Comparison of ENCODE assay signal across 20 cellular contexts in the genomic region with DNA sequence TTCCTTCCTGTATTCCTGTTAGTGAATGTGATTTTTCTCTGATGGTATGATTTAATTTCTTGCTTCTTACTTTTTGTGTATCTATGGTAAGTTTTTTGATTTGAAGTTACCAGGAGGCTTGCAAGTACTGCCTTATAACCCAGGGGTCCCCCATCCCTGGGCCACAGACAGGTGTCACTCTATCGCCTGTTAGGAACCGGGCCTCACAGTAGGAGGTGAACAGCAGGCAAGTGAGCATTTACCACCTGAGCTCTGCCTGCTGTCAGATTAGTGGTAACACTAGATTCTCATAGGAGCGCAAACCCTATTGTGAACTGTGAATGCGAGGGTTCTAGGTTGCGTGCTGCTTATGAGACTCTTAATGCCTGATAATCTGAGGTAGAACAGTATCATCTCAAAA.
DNase-seq lines count a peak whose midpoint lies in the region; ATAC-seq, FAIRE-seq and TF ChIP-seq lines count a peak whose summit lies in the region.
"Had no signal": no experiment of that assay in that cellular context is flagged by ENCODE, and none has a peak within 500 bp of the region (broad histone marks: within the 10 kb centered on the region; RNA-seq: fewer than 3 reads in every experiment).

No MANE protein-coding gene starts in this region.

- H3K36me3 ChIP-seq in GM23338 (ENCODE audit: insufficient read depth), result no peaks in the 10 kb centered on the region
- no peaks in the 10 kb centered on the region for H3K36me3 ChIP-seq in H7 (replicated peaks; ENCODE audit: control insufficient read depth, insufficient read depth, low read length)
- H3K36me3 ChIP-seq in endodermal cell (ENCODE audit: control insufficient read depth, insufficient read depth, low read length), result peaks cover 15% of the 10 kb centered on the region

- DNase-seq in GM23338 (ENCODE audit: low spot score) (peak; percentile 17), H7 (peak; percentile 11), NCI-H69 (lab: John Stamatoyannopoulos, UW) (peak; percentile 20), endodermal cell (peak; percentile 60), KG1 (lab: John Stamatoyannopoulos, UW) (no peak), HK-2 (ENCODE audit: unreplicated experiment) (no peak), GM12891 (ENCODE audit: insufficient read length, low spot score) (no peak)
- DNase-seq: ACHN; BE2C; C1 segment of cervical spinal cord; Caco-2; CD4-positive, alpha-beta T cell; DMS153; DMS79; GF-D8; Karpas-422 had no signal

- H3K9me3 ChIP-seq in endodermal cell (ENCODE audit: control insufficient read depth, low read length), result peaks cover 36% of the 10 kb centered on the region
- H3K9me3 ChIP-seq: BE2C, Caco-2 had no signal

- H3K9me2 ChIP-seq in GM23338 (ENCODE audit: insufficient read depth), result 0 out of 2 replicates have a peak, but pooled peaks cover 4% of the 10 kb centered on the region

- no peak overlapping the region for H2AFZ ChIP-seq in GM23338

- 78 to 90% methylated on average over 3 to 5 of the region's 5 CpGs for WGBS in endodermal cell (ENCODE audit: insufficient coverage in 1 of 2, insufficient read length in 1 of 2), 2 experiments

- H3K79me2 ChIP-seq in GM23338 (replicated peaks; ENCODE audit: insufficient read depth), result peaks cover 3% of the 10 kb centered on the region; the same call in 1 of the 2 replicates

- no peak overlapping the region for H3K4me2 ChIP-seq in GM23338

- no peak for FAIRE-seq in GM12891 (lab: Jason Lieb, UNC)
- FAIRE-seq: A204.1, D721Med, H54 had no signal

- no peaks in the 10 kb centered on the region for H4K20me1 ChIP-seq in GM23338 (replicated peaks; ENCODE audit: insufficient read depth)

- H3K36me3 Mint-ChIP-seq in GM23338 (ENCODE audit: low read depth) (peaks cover 26% of the 10 kb centered on the region), endodermal cell (ENCODE audit: low read depth) (peaks cover 51% of the 10 kb centered on the region)

- H3K27ac Mint-ChIP-seq in GM23338, result no peak overlapping the region
- H3K27ac Mint-ChIP-seq in endodermal cell, result no peak overlapping the region
- H3K27ac Mint-ChIP-seq: CD4-positive, alpha-beta T cell had no signal

- TF ChIP-seq CTCF in GM23338 (conservative IDR thresholded peaks at IDR 0.05; ENCODE audit: low read depth in 2 of 2) (peak; percentile 15 to 41; a peak in 2 of 4 replicates), endodermal cell (conservative IDR thresholded peaks at IDR 0.05) (peak; percentile 34)

- no peaks in the 10 kb centered on the region for H3K27me3 ChIP-seq in GM23338 (ENCODE audit: insufficient read depth)
- no peaks in the 10 kb centered on the region for H3K27me3 ChIP-seq in H7 (ENCODE audit: control insufficient read depth, insufficient read depth, low read length)
- H3K27me3 ChIP-seq in endodermal cell (ENCODE audit: control insufficient read depth, insufficient read depth, low read length, poor library complexity, severe bottlenecking), result no peaks in the 10 kb centered on the region
- H3K27me3 ChIP-seq: BE2C had no signal

- H3K27me3 Mint-ChIP-seq in GM23338 (ENCODE audit: insufficient read depth, low read depth, poor library complexity) (no peaks in the 10 kb centered on the region), endodermal cell (ENCODE audit: insufficient read depth) (no peaks in the 10 kb centered on the region)
- H3K27me3 Mint-ChIP-seq: CD4-positive, alpha-beta T cell had no signal

- ATAC-seq in GM23338, result peak; percentile 62

- H3K27ac ChIP-seq in GM23338 (ENCODE audit: low read depth) (no peak overlapping the region), endodermal cell (ENCODE audit: low read depth, low read length) (no peak overlapping the region)
- H3K27ac ChIP-seq: HL-60 had no signal

- H3K9me3 Mint-ChIP-seq in GM23338 (peaks cover 7% of the 10 kb centered on the region; the same call in 1 of the 3 replicates), endodermal cell (peaks cover 27% of the 10 kb centered on the region)

- H3K4me3 Mint-ChIP-seq in GM23338 (no peak overlapping the region), endodermal cell (no peak overlapping the region)
- H3K4me3 Mint-ChIP-seq: CD4-positive, alpha-beta T cell had no signal

- H3K4me1 ChIP-seq in GM23338 (ENCODE audit: insufficient read depth) (peaks cover 3% of the 10 kb centered on the region; the same call in 1 of the 2 replicates), endodermal cell (ENCODE audit: control insufficient read depth, insufficient read depth, low read length) (no peaks in the 10 kb centered on the region)
- H3K4me1 ChIP-seq: BE2C, Caco-2 had no signal

- H3K4me3 ChIP-seq in GM23338 (no peak overlapping the region), H7 (ENCODE audit: insufficient read depth, low read depth, low read length) (no peak overlapping the region), endodermal cell (ENCODE audit: low read length) (no peak overlapping the region)

- TF ChIP-seq POLR2A in GM12891 (IDR thresholded peaks at IDR 0.05; ENCODE audit: low read depth, low read length), result no peak

- no peak overlapping the region for H3K9ac ChIP-seq in endodermal cell (ENCODE audit: extremely low read depth, low read length, poor library complexity, severe bottlenecking)

- H3K4me1 Mint-ChIP-seq in GM23338 (no peaks in the 10 kb centered on the region), endodermal cell (peaks cover 3% of the 10 kb centered on the region)

- no peaks in the 10 kb centered on the region for H3F3A ChIP-seq in GM23338 (replicated peaks; ENCODE audit: low read depth)

TF ChIP-seq in GM23338, 12 proteins besides CTCF, POLR2A, EP300 and RAD21:
- TF ChIP-seq JUNB (IDR thresholded peaks at IDR 0.05; ENCODE audit: unreplicated experiment) (no peak), NANOG (IDR thresholded peaks at IDR 0.05; ENCODE audit: borderline replicate concordance) (no peak), EZH2 (IDR thresholded peaks at IDR 0.05; ENCODE audit: low read depth, unreplicated experiment) (no peak)
TF ChIP-seq in GM23338: peak in this region for 0.

TF ChIP-seq in GM12891, 5 proteins besides CTCF, POLR2A, EP300 and RAD21:
- no peak for TF ChIP-seq POU2F2 (IDR thresholded peaks at IDR 0.05; ENCODE audit: low read depth, low read length)
- no peak for TF ChIP-seq POLR2AphosphoS5 (IDR thresholded peaks at IDR 0.05; ENCODE audit: low read depth, low read length)
- TF ChIP-seq SPI1 (IDR thresholded peaks at IDR 0.05; ENCODE audit: low read depth, low read length), result no peak
- no peak for TF ChIP-seq PAX5 (IDR thresholded peaks at IDR 0.05; ENCODE audit: insufficient read depth, low read length, severe bottlenecking)
- TF ChIP-seq TAF1 (IDR thresholded peaks at IDR 0.05; ENCODE audit: low read depth, low read length), result no peak

Comparison
In these comparisons a context has a peak if more than half of its experiments do, and no peak if none do; other contexts are left out.
1. DNase-seq: peak in GM23338 (single experiment), H7 (single experiment), NCI-H69 (single experiment) and endodermal cell (single experiment); none in KG1 (single experiment), HK-2 (single experiment) and GM12891 (single experiment).